In genomic region chr17:57289130-57289529, GRCh38 we compare ENCODE assay signal across 22 cellular contexts. TPM values are rescaled to one million over a fixed set of nuclear protein-coding genes. Genes with fewer than 3 reads are reported as not detected.
DNase-seq lines count a peak whose midpoint lies in the region; TF ChIP-seq lines count a peak whose summit lies in the region.
"Had no signal": no experiment of that assay in that cellular context is flagged by ENCODE, and none has a peak within 500 bp of the region (broad histone marks: within the 10 kb centered on the region; RNA-seq: fewer than 3 reads in every experiment).

No MANE protein-coding gene starts in this region.

- no peak overlapping the region for H3K4me3 ChIP-seq in OCI-LY1 (ENCODE audit: low read depth, low read length, poor library complexity, severe bottlenecking)
- H3K4me3 ChIP-seq in epithelial cell of proximal tubule (ENCODE audit: low read depth, low read length), result peak overlapping the region; percentile 23
- no peak overlapping the region for H3K4me3 ChIP-seq in coronary artery
- H3K4me3 ChIP-seq: GM12878, PC-9 had no signal

- H3K9me3 ChIP-seq in OCI-LY1 (ENCODE audit: low read length), result no peaks in the 10 kb centered on the region

- intact Hi-C loops in head of caudate nucleus (cut with DNase I), result no loop called here

- peaks cover 86% of the 10 kb centered on the region for H3K79me2 ChIP-seq in OCI-LY1 (ENCODE audit: insufficient read depth, low read length)

- H3K36me3 Mint-ChIP-seq in nephron (ENCODE audit: low read depth), result peaks cover 15% of the 10 kb centered on the region
- peaks cover 27% of the 10 kb centered on the region for H3K36me3 Mint-ChIP-seq in type B pancreatic cell
- H3K36me3 Mint-ChIP-seq: natural killer cell treated with Interleukin-12 subunit alpha and Interleukin-12 subunit beta and Interleukin-15 and Interleukin-18, amount 100 ng/mL, for 72 hours had no signal

- peaks cover 43% of the 10 kb centered on the region for H3K4me1 ChIP-seq in OCI-LY1 (ENCODE audit: insufficient read depth, low read length, severe bottlenecking)

- peaks cover 69% of the 10 kb centered on the region for H3K4me1 Mint-ChIP-seq in nephron
- peaks cover 79% of the 10 kb centered on the region for H3K4me1 Mint-ChIP-seq in type B pancreatic cell (ENCODE audit: unreplicated experiment)

- H3K27ac ChIP-seq in OCI-LY1 (ENCODE audit: low read depth, low read length, poor library complexity, severe bottlenecking) (peak overlapping the region; percentile 4), coronary artery (peak overlapping the region in 1 of 2 donors; percentile 45)
- H3K27ac ChIP-seq: PC-9 had no signal

- no peaks in the 10 kb centered on the region for H4K20me1 ChIP-seq in OCI-LY1 (ENCODE audit: insufficient read depth, low read length)

- DNase-seq in epithelial cell of proximal tubule (ENCODE audit: low read depth) (no peak), type B pancreatic cell (ENCODE audit: extremely low spot score, unreplicated experiment) (no peak), foreskin melanocyte (no peak), coronary artery (ENCODE audit: low spot score) (no peak), head of caudate nucleus (no peak)
- DNase-seq: activated CD4-positive, alpha-beta T cell treated with anti-CD3 and anti-CD28 coated beads for 1 hour; activated T-cell treated with anti-CD3 and anti-CD28 coated beads, Interleukin-2, amount 50 U/mL, for 1 hour; CD8-positive, alpha-beta memory T cell; DMS53; effector CD4-positive, alpha-beta T cell; left colon; mesendoderm; NCI-H1092 treated with DMSO at 0.1 percent for 48 hours; NCI-H2029 treated with DMSO at 0.1 percent for 48 hours; PC-9; stimulated activated CD4-positive, alpha-beta T cell treated with anti-CD3 and anti-CD28 coated beads, Interleukin-4, amount 100 ng/mL, for 1 hour; stimulated activated naive CD4-positive, alpha-beta T cell had no signal

- H2AFZ ChIP-seq in OCI-LY1 (ENCODE audit: low read length), result no peak overlapping the region
- H2AFZ ChIP-seq: PC-9 had no signal

- peaks cover 82% of the 10 kb centered on the region for H3K36me3 ChIP-seq in OCI-LY1 (ENCODE audit: insufficient read depth, low read length)

- H3K4me2 ChIP-seq in OCI-LY1 (ENCODE audit: low read length), result no peak overlapping the region
- H3K4me2 ChIP-seq: PC-9 had no signal

- H3F3A ChIP-seq in OCI-LY1 (ENCODE audit: insufficient read depth, low read length), result no peaks in the 10 kb centered on the region

- TF ChIP-seq CTCF in OCI-LY1 (IDR thresholded peaks at IDR 0.05; ENCODE audit: low read length) (no peak), epithelial cell of proximal tubule (conservative IDR thresholded peaks at IDR 0.05; ENCODE audit: low read depth, low read length) (no peak), nephron (IDR thresholded peaks at IDR 0.05; ENCODE audit: unreplicated experiment in 3 of 3) (no peak), type B pancreatic cell (conservative IDR thresholded peaks at IDR 0.05) (no peak), coronary artery (IDR thresholded peaks at IDR 0.05) (no peak)

- H3K27me3 ChIP-seq in OCI-LY1 (ENCODE audit: insufficient read depth, low read length), result no peaks in the 10 kb centered on the region

- H3K4me3 Mint-ChIP-seq in nephron (no peak overlapping the region), type B pancreatic cell (peak overlapping the region; percentile 28)
- H3K4me3 Mint-ChIP-seq: CD8-positive, alpha-beta memory T cell; central memory CD8-positive, alpha-beta T cell; natural killer cell treated with Interleukin-12 subunit alpha and Interleukin-12 subunit beta and Interleukin-15 and Interleukin-18, amount 100 ng/mL, for 72 hours had no signal

- no peak overlapping the region for H3K9ac ChIP-seq in OCI-LY1 (ENCODE audit: low read length)

- H3K9me2 ChIP-seq in OCI-LY1 (ENCODE audit: low read depth, low read length), result no peaks in the 10 kb centered on the region

- H3K27ac Mint-ChIP-seq in nephron, result peak overlapping the region in 2 of 3 experiments; percentile 47 to 74
- H3K27ac Mint-ChIP-seq in type B pancreatic cell, result no peak overlapping the region
- H3K27ac Mint-ChIP-seq: natural killer cell treated with Interleukin-12 subunit alpha and Interleukin-12 subunit beta and Interleukin-15 and Interleukin-18, amount 100 ng/mL, for 72 hours had no signal

- H3K9me3 Mint-ChIP-seq in nephron (no peaks in the 10 kb centered on the region), type B pancreatic cell (no peaks in the 10 kb centered on the region)
- H3K9me3 Mint-ChIP-seq: CD8-positive, alpha-beta memory T cell; central memory CD8-positive, alpha-beta T cell; natural killer cell treated with Interleukin-12 subunit alpha and Interleukin-12 subunit beta and Interleukin-15 and Interleukin-18, amount 100 ng/mL, for 72 hours had no signal

- H3K27me3 Mint-ChIP-seq in nephron (ENCODE audit: low read depth) (peaks cover 57% of the 10 kb centered on the region), type B pancreatic cell (no peaks in the 10 kb centered on the region)
- H3K27me3 Mint-ChIP-seq: CD8-positive, alpha-beta memory T cell; central memory CD8-positive, alpha-beta T cell; natural killer cell treated with Interleukin-12 subunit alpha and Interleukin-12 subunit beta and Interleukin-15 and Interleukin-18, amount 100 ng/mL, for 72 hours had no signal

RNA-seq across cellular contexts. Expression of gene MSI2, which starts 32.8 kb away (rescaled TPM):
- 26.3 and 26.6 TPM in 2 replicates for total RNA-seq in epithelial cell of proximal tubule
- total RNA-seq in type B pancreatic cell (ENCODE audit: low replicate concordance), result 65.0 and 158 TPM in 2 replicates
